ENCODE assay signal across 8 cellular contexts in the genomic region with DNA sequence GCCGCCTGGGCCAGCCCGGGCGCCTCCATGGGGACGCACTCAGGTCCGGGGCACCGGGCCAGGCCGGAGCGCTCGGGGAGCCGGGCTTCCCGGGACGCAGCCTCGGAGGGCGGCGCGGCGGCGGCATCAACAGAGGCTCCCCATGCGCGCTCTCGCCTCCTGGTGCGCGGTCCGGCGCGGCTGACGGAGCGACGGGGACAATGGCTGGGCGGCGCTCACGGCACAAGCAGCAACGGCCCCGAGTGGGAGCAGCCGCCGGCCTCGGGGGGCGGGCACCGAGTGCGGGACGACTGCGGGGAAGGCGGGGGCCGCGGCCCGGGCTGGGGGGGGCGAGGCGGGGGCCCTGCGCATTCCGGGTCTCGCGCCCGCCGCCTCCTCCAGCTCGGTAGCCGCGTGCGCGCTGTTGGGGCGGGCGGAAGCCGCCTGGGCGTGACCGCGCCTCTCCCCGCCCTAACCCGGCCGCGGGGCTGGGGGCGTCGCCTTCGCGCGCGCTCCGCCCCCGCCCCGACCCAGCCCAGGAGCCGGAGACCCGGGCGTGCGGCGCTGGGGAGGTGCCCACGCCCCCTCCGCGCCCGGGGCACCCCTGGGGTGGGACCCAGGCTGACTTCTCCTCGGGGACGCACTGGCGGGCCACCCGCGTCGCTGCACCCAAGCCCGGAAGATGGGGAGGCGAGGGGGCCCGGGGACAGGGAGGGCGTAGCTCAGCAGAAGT. TPM values are rescaled to one million over a fixed set of nuclear protein-coding genes. Genes with fewer than 3 reads are reported as not detected.
DNase-seq lines count a peak whose midpoint lies in the region; ATAC-seq, FAIRE-seq and TF ChIP-seq lines count a peak whose summit lies in the region.

A gene (minus strand): TSS at position 425 of the 712 bp plus-strand sequence. CDS start 396 bp downstream, at position 29.

- H3K79me2 ChIP-seq in GM23338 (replicated peaks; ENCODE audit: insufficient read depth) = peaks cover 25% of the 10 kb centered on the region
- H3K79me2 ChIP-seq in HepG2 (ENCODE audit: insufficient read depth, low read length) = no peaks in the 10 kb centered on the region

- peaks cover 2% of the 10 kb centered on the region; the same call in 2 of the 3 replicates for H3K36me3 Mint-ChIP-seq in GM23338 (ENCODE audit: low read depth)
- peaks cover 22% of the 10 kb centered on the region for H3K36me3 Mint-ChIP-seq in central memory CD8-positive, alpha-beta T cell (ENCODE audit: insufficient read depth)

- no CpG with 5 or more reads among the region's 97 CpGs for WGBS in HepG2 (ENCODE audit: low lambda C conversion rate)

- POLR2A ChIA-PET in HepG2 (lab: Yijun Ruan, JAX) = no interaction called here

- DNase-seq in GM10266 (ENCODE audit: extremely low spot score) = peak; percentile 83
- peak; percentile 55 for DNase-seq in GM23338 (ENCODE audit: low spot score)
- DNase-seq in LHCN-M2 (ENCODE audit: low read depth) = no peak
- DNase-seq in activated CD4-positive, CD25-positive, alpha-beta regulatory T cell (lab: John Stamatoyannopoulos, UW) = peak; percentile 22 to 48 (median 36)
- DNase-seq in central memory CD8-positive, alpha-beta T cell (ENCODE audit: low spot score in 2 of 2) = peak; percentile 50 to 62
- DNase-seq in HepG2 (ENCODE audit: low spot score) = no peak
- DNase-seq in stimulated activated CD4-positive, alpha-beta T cell treated with anti-CD3 and anti-CD28 coated beads, Interleukin-4, amount 100 ng/mL, for 24 hours = peak; percentile 56
- DNase-seq in NCI-H1694 (lab: John Stamatoyannopoulos, UW) = no peak

- H2AFZ ChIP-seq in GM23338 (no peak within 1 kb of the TSS), HepG2 (ENCODE audit: low read length) (no peak within 1 kb of the TSS)

- TF ChIP-seq RAD21 in HepG2 (CRISPR knock-in tag; IDR thresholded peaks at IDR 0.05) = no peak

- H3K4me2 ChIP-seq in GM23338 (peak within 1 kb of the TSS; percentile 84), HepG2 (ENCODE audit: low read depth, low read length) (peak within 1 kb of the TSS; percentile 12; the same call in 1 of the 2 replicates)

- H3K27ac Mint-ChIP-seq in GM23338 = no peak within 1 kb of the TSS
- H3K27ac Mint-ChIP-seq in central memory CD8-positive, alpha-beta T cell (ENCODE audit: low read depth) = peak within 1 kb of the TSS; percentile 96

- H3K4me1 Mint-ChIP-seq in GM23338 = peaks cover 11% of the 10 kb centered on the region; the same call in 1 of the 3 replicates
- H3K4me1 Mint-ChIP-seq in central memory CD8-positive, alpha-beta T cell = peaks cover 11% of the 10 kb centered on the region

- H3K4me3 ChIP-seq in GM23338 = peak within 1 kb of the TSS; percentile 63
- H3K4me3 ChIP-seq in HepG2 (replicated peaks in 1 of 3; ENCODE audit: insufficient read depth in 1 of 3, low read depth in 2 of 3, low read length in 3 of 3) = no peak within 1 kb of the TSS; a peak in 1 of 6 replicates

- H3K36me3 ChIP-seq in GM23338 (ENCODE audit: insufficient read depth) (no peaks in the 10 kb centered on the region), HepG2 (replicated peaks in 1 of 2; ENCODE audit: control insufficient read depth in 1 of 2, insufficient read depth in 2 of 2, low read length in 2 of 2) (no peaks in the 10 kb centered on the region)

- in situ Hi-C loops in HepG2 (cut with HindIII; ENCODE audit: extremely low pct_ligation_motif_present, low pct_unique_long_range_greater_than_20kb) = no loop called here

- intact Hi-C loops in HepG2 (cut with micrococcal nuclease; ENCODE audit: unreplicated experiment) = no loop called here

- BruUV-seq in HepG2 (replicated peaks; lab: Mats Ljungman, UMichigan) = no TSS peak

- no peak within 1 kb of the TSS for H3K9ac ChIP-seq in HepG2 (ENCODE audit: insufficient read depth, low read depth, low read length)

- H4K20me1 ChIP-seq in GM23338 (replicated peaks; ENCODE audit: insufficient read depth) (no peaks in the 10 kb centered on the region), HepG2 (ENCODE audit: insufficient read depth, low read length) (no peaks in the 10 kb centered on the region)

- H3K9me3 ChIP-seq in HepG2 (ENCODE audit: low read length) = no peaks in the 10 kb centered on the region

- ATAC-seq in GM23338 (peak; percentile 78), HepG2 (peak; percentile 60; the same call in 2 of the 3 replicates)
- peak; percentile 66 for ATAC-seq in central memory CD8-positive, alpha-beta T cell (replicated peaks; ENCODE audit: extremely low read depth, poor library complexity, severe bottlenecking)

- H3K4me1 ChIP-seq in GM23338 (ENCODE audit: insufficient read depth) (no peaks in the 10 kb centered on the region), HepG2 (ENCODE audit: insufficient read depth, low read length) (no peaks in the 10 kb centered on the region)

- H3K27me3 ChIP-seq in GM23338 (ENCODE audit: insufficient read depth) (peaks cover 5% of the 10 kb centered on the region; the same call in 1 of the 2 replicates), HepG2 (ENCODE audit: control insufficient read depth in 1 of 2, insufficient read depth in 2 of 2, low read length in 2 of 2) (no peaks in the 10 kb centered on the region)

- H3F3A ChIP-seq in GM23338 (replicated peaks; ENCODE audit: low read depth) = no peaks in the 10 kb centered on the region

- H3K9me3 Mint-ChIP-seq in GM23338 = no peaks in the 10 kb centered on the region
- H3K9me3 Mint-ChIP-seq in central memory CD8-positive, alpha-beta T cell = no peaks in the 10 kb centered on the region

- CTCF ChIA-PET in HepG2 (lab: Yijun Ruan, JAX; ENCODE audit: low intra/inter-chr PET ratio, low total read pairs) = no interaction called here

- TF ChIP-seq CTCF in GM10266 (IDR thresholded peaks at IDR 0.05; ENCODE audit: control insufficient read depth, insufficient read depth, low read depth, missing control alignments) = no peak
- no peak for TF ChIP-seq CTCF in GM23338 (conservative IDR thresholded peaks at IDR 0.05; ENCODE audit: low read depth in 2 of 2)
- TF ChIP-seq CTCF in HepG2 (CRISPR knock-in tag; IDR thresholded peaks at IDR 0.05) = no peak

- H3K27me3 Mint-ChIP-seq in GM23338 (ENCODE audit: insufficient read depth, low read depth, poor library complexity) = peaks cover 4% of the 10 kb centered on the region
- no peaks in the 10 kb centered on the region for H3K27me3 Mint-ChIP-seq in central memory CD8-positive, alpha-beta T cell

- TF ChIP-seq EP300 in HepG2 (IDR thresholded peaks at IDR 0.05; ENCODE audit: low read depth in 2 of 2, low read length in 2 of 2) (no peak), HepG2 (CRISPR knock-in tag; IDR thresholded peaks at IDR 0.05; ENCODE audit: borderline replicate concordance) (no peak)

- H3K4me3 Mint-ChIP-seq in GM23338 = peak within 1 kb of the TSS; percentile 85
- peak within 1 kb of the TSS; percentile 97 for H3K4me3 Mint-ChIP-seq in central memory CD8-positive, alpha-beta T cell

- H3K27ac ChIP-seq in GM23338 (ENCODE audit: low read depth) (no peak within 1 kb of the TSS), HepG2 (ENCODE audit: extremely low read length, insufficient read depth, low read length) (no peak within 1 kb of the TSS)

- TF ChIP-seq POLR2A in HepG2 (IDR thresholded peaks at IDR 0.05; ENCODE audit: insufficient read depth in 1 of 2, low read depth in 2 of 2, low read length in 2 of 2) = no peak

- no peaks in the 10 kb centered on the region for H3K9me2 ChIP-seq in GM23338 (ENCODE audit: insufficient read depth)

- no peak for FAIRE-seq in HepG2 (lab: Jason Lieb, UNC)

TF ChIP-seq in GM23338, 12 proteins besides CTCF, POLR2A, EP300 and RAD21 (continues in another document):
- TF ChIP-seq EZH2 (IDR thresholded peaks at IDR 0.05; ENCODE audit: low read depth, unreplicated experiment) (no peak), NANOG (IDR thresholded peaks at IDR 0.05; ENCODE audit: borderline replicate concordance) (no peak), POLR2AphosphoS5 (IDR thresholded peaks at IDR 0.05; ENCODE audit: low read depth) (peak; percentile 35; the same call in 1 of the 2 replicates), CREB1 (CRISPR knock-in tag; IDR thresholded peaks at IDR 0.05; ENCODE audit: low read depth) (no peak)

TF ChIP-seq in HepG2, 621 proteins besides CTCF, POLR2A, EP300 and RAD21:
- no peak for TF ChIP-seq ZNF510 (CRISPR knock-in tag; IDR thresholded peaks at IDR 0.05; ENCODE audit: low read depth)

RNA-seq across cellular contexts. Expression of the gene that starts here (rescaled TPM):
- 43.5 and 71.8 TPM in 2 replicates for total RNA-seq in GM23338 (2014; rRNA removed; shearing (Covaris generic))
- 11.7 and 12.9 TPM in 2 replicates for polyA plus RNA-seq in GM23338 (2016; fragmentation: Nextera tagmentation; extraction: Ambion mirVana)
- 12.3 and 14.8 TPM in 2 replicates for total RNA-seq in LHCN-M2 (2014; rRNA removed)
- polyA plus RNA-seq in LHCN-M2 (2012) = 7.0 TPM
- 0.15 and 0.22 TPM in 2 replicates for total RNA-seq in HepG2 (2016; rRNA removed; fragmentation: Illumina TruSeq; extraction: Trizol)
- total RNA-seq in HepG2 (2016; cell fraction: cytosol; rRNA removed; fragmentation: Illumina TruSeq; extraction: Trizol; ENCODE audit: low read depth) = not detected in 2 replicates
- total RNA-seq in HepG2 (2016; cell fraction: insoluble cytoplasmic fraction; rRNA removed; fragmentation: Illumina TruSeq; extraction: Trizol) = 0.17 TPM in 1 of 2 replicates, not detected in the other
- not detected in 2 replicates for total RNA-seq in HepG2 (2016; cell fraction: membrane; rRNA removed; fragmentation: Illumina TruSeq; extraction: Trizol)
- not detected in 2 replicates for total RNA-seq in HepG2 (2016; cell fraction: nucleus; rRNA removed; fragmentation: Illumina TruSeq; extraction: Trizol)
- polyA plus RNA-seq in HepG2 (2011; rRNA removed) = 0.01 and 0.08 TPM in 2 replicates
- 0.03 and 0.09 TPM in 2 replicates for polyA plus RNA-seq in HepG2 (2011; cell fraction: cytosol; rRNA removed)
- polyA plus RNA-seq in HepG2 (2011; cell fraction: nucleus; rRNA removed) = 0.03 and 0.19 TPM in 2 replicates
- 0.03 and 0.11 TPM in 2 replicates for polyA plus RNA-seq in HepG2 (2012)
- polyA plus RNA-seq in HepG2 (2016; cell fraction: cytosol; fragmentation: Illumina TruSeq; extraction: Trizol; ENCODE audit: low read depth) = not detected in 2 replicates
- 0.41 TPM in 1 of 2 replicates, not detected in the other for polyA plus RNA-seq in HepG2 (2016; cell fraction: insoluble cytoplasmic fraction; fragmentation: Illumina TruSeq; extraction: Trizol; ENCODE audit: low read depth)
- 0.19 TPM in 1 of 2 replicates, not detected in the other for polyA plus RNA-seq in HepG2 (2016; cell fraction: membrane; fragmentation: Illumina TruSeq; extraction: Trizol; ENCODE audit: low read depth)
- polyA plus RNA-seq in HepG2 (2016; cell fraction: nucleus; fragmentation: Illumina TruSeq; extraction: Trizol; ENCODE audit: insufficient read depth, low read depth) = 0.57 and 0.68 TPM in 2 replicates
- polyA minus RNA-seq in HepG2 (2011; rRNA and poly(A)+ RNA removed; ENCODE audit: low replicate concordance) = 0.02 and 14.2 TPM in 2 replicates
- polyA minus RNA-seq in HepG2 (2011; cell fraction: cytosol; rRNA and poly(A)+ RNA removed) = 0.26 TPM in 1 of 2 replicates, not detected in the other
- 0.12 TPM in 1 of 2 replicates, not detected in the other for polyA minus RNA-seq in HepG2 (2011; cell fraction: nucleus; rRNA and poly(A)+ RNA removed)

Comparison
In these comparisons a context has a peak if more than half of its experiments do, and no peak if none do; other contexts are left out.
1. RNA of the gene that starts here (total RNA-seq): 43.5 to 71.8 TPM in GM23338 and 12.3 to 14.8 TPM in LHCN-M2; 0.15 to 0.22 TPM in HepG2; every median in the first group is over 10 times any median in the second.
2. DNase-seq: peak in GM10266 (single experiment), GM23338 (single experiment), activated CD4-positive, CD25-positive, alpha-beta regulatory T cell (4 of 4), central memory CD8-positive, alpha-beta T cell (2 of 2) and stimulated activated CD4-positive, alpha-beta T cell treated with anti-CD3 and anti-CD28 coated beads, Interleukin-4, amount 100 ng/mL, for 24 hours (single experiment); none in LHCN-M2 (single experiment), HepG2 (single experiment) and NCI-H1694 (single experiment).
3. Peak in every context shown above with its lines, with median percentiles within 50 percentile points of each other: ATAC-seq.